ENCODE assay signal across 10 cellular contexts in genomic region chr19:17077447-17078028, GRCh38. TPM values are rescaled to one million over a fixed set of nuclear protein-coding genes. Genes with fewer than 3 reads are reported as not detected.
DNase-seq lines count a peak whose midpoint lies in the region; ATAC-seq and TF ChIP-seq lines count a peak whose summit lies in the region.
"Had no signal": no experiment of that assay in that cellular context is flagged by ENCODE, and none has a peak within 500 bp of the region (broad histone marks: within the 10 kb centered on the region; RNA-seq: fewer than 3 reads in every experiment).

No MANE protein-coding gene starts in this region.

- no peak overlapping the region for H2AFZ ChIP-seq in SK-N-SH (ENCODE audit: low read depth)

- peak overlapping the region; percentile 98 for H3K4me3 Mint-ChIP-seq in WTC11
- peak overlapping the region; percentile 92 to 100 for H3K4me3 Mint-ChIP-seq in stimulated activated naive CD8-positive, alpha-beta T cell treated with anti-CD3 and anti-CD28 coated beads, Interleukin-15, amount 100 ng/mL, for 72 hours

- 92% methylated on average over 16 of the region's 17 CpGs for WGBS in SK-N-SH (ENCODE audit: low lambda C conversion rate)

- H4K20me1 ChIP-seq in SK-N-SH (ENCODE audit: insufficient read depth): peaks cover 30% of the 10 kb centered on the region

- no peaks in the 10 kb centered on the region for H3K36me3 ChIP-seq in SK-N-SH (replicated peaks in 1 of 2; ENCODE audit: control insufficient read depth in 1 of 2, insufficient read depth in 2 of 2, low read length in 1 of 2)

- TF ChIP-seq CTCF in SK-N-SH (IDR thresholded peaks at IDR 0.05) (no peak), WTC11 (IDR thresholded peaks at IDR 0.05) (no peak), fibroblast of villous mesenchyme (IDR thresholded peaks at IDR 0.05; ENCODE audit: insufficient read depth, low read depth, low read length) (no peak)

- H3F3A ChIP-seq in SK-N-SH (replicated peaks; ENCODE audit: insufficient read depth): peaks cover 32% of the 10 kb centered on the region

- no peak for DNase-seq in SK-N-SH
- no peak for DNase-seq in WTC11 (ENCODE audit: low spot score)
- DNase-seq in fibroblast of villous mesenchyme (ENCODE audit: low read depth): no peak
- DNase-seq in stimulated activated naive CD8-positive, alpha-beta T cell treated with anti-CD3 and anti-CD28 coated beads, Interleukin-15, amount 100 ng/mL, for 72 hours: no peak
- no peak for DNase-seq in stimulated activated CD4-positive, alpha-beta T cell treated with anti-CD3 and anti-CD28 coated beads, Interleukin-12 subunit alpha, Interleukin-12 subunit beta, amount 100 ng/mL, for 4 hours
- DNase-seq in midbrain (lab: John Stamatoyannopoulos, UW): no peak

- no peak for ATAC-seq in SK-N-SH treated with all-trans-retinoic acid at 6 μM for 48 hours
- ATAC-seq in WTC11: no peak
- ATAC-seq in stimulated activated naive CD8-positive, alpha-beta T cell treated with anti-CD3 and anti-CD28 coated beads, Interleukin-15, amount 100 ng/mL, for 72 hours: no peak
- ATAC-seq in HG03280 (IDR thresholded peaks at IDR 0.05; ENCODE audit: unreplicated experiment): no peak
- ATAC-seq: left lung had no signal

- peak overlapping the region; percentile 93; the same call in 1 of the 2 replicates for H3K9ac ChIP-seq in SK-N-SH

- H3K4me3 ChIP-seq in SK-N-SH (ENCODE audit: low read depth in 2 of 2, low read length in 1 of 2) (peak overlapping the region; percentile 59 to 77; a peak in 2 of 4 replicates), fibroblast of villous mesenchyme (ENCODE audit: low read depth, low read length) (peak overlapping the region; percentile 97)

- POLR2A ChIA-PET in SK-N-SH (lab: Yijun Ruan, JAX) (no interaction called here), WTC11 (lab: Charles Lee) (no interaction called here)

- peak overlapping the region; percentile 98 for H3K4me2 ChIP-seq in SK-N-SH

- peaks cover 59% of the 10 kb centered on the region for H3K4me1 Mint-ChIP-seq in WTC11
- peaks cover 86% of the 10 kb centered on the region for H3K4me1 Mint-ChIP-seq in stimulated activated naive CD8-positive, alpha-beta T cell treated with anti-CD3 and anti-CD28 coated beads, Interleukin-15, amount 100 ng/mL, for 72 hours

- no peaks in the 10 kb centered on the region for H3K9me2 ChIP-seq in SK-N-SH

- H3K4me1 ChIP-seq in SK-N-SH (ENCODE audit: control insufficient read depth in 1 of 2, insufficient read depth in 2 of 2, low read depth in 1 of 2, low read length in 1 of 2): peaks cover 21 to 39% of the 10 kb centered on the region in 2 experiments; a peak in 2 of 4 replicates

- TF ChIP-seq RAD21 in SK-N-SH (IDR thresholded peaks at IDR 0.05; ENCODE audit: low read length): no peak

- no peaks in the 10 kb centered on the region for H3K9me3 ChIP-seq in SK-N-SH
- H3K9me3 ChIP-seq: left lung had no signal

- CTCF ChIA-PET in SK-N-SH (lab: Yijun Ruan, JAX) (interaction anchor here (1.0 to 1.4 kb wide), 2 partner anchors 8 to 150 kb away, joined by 3 to 5 read pairs; no protein-coding TSS in a partner anchor), WTC11 (lab: Charles Lee) (no interaction called here)

- peaks cover 2% of the 10 kb centered on the region; the same call in 1 of the 2 replicates for H3K27me3 Mint-ChIP-seq in WTC11 (ENCODE audit: low read depth)
- H3K27me3 Mint-ChIP-seq in stimulated activated naive CD8-positive, alpha-beta T cell treated with anti-CD3 and anti-CD28 coated beads, Interleukin-15, amount 100 ng/mL, for 72 hours: no peaks in the 10 kb centered on the region

- H3K27ac ChIP-seq in SK-N-SH (ENCODE audit: low read depth in 2 of 2, low read length in 1 of 2): peak overlapping the region in 1 of 2 experiments; percentile 100; a peak in 2 of 4 replicates
- H3K27ac ChIP-seq: 22Rv1 had no signal

- H3K27ac Mint-ChIP-seq in WTC11: peak overlapping the region; percentile 2; the same call in 1 of the 2 replicates
- no peak overlapping the region for H3K27ac Mint-ChIP-seq in stimulated activated naive CD8-positive, alpha-beta T cell treated with anti-CD3 and anti-CD28 coated beads, Interleukin-15, amount 100 ng/mL, for 72 hours

- H3K79me2 ChIP-seq in SK-N-SH (ENCODE audit: insufficient read depth): peaks cover 88% of the 10 kb centered on the region

- no peak for TF ChIP-seq EP300 in SK-N-SH (IDR thresholded peaks at IDR 0.05; ENCODE audit: borderline replicate concordance in 1 of 2, low read depth in 1 of 2, low read length in 1 of 2)

- H3K27me3 ChIP-seq in SK-N-SH (ENCODE audit: insufficient read depth): no peaks in the 10 kb centered on the region
- H3K27me3 ChIP-seq: left lung had no signal

- peaks cover 7% of the 10 kb centered on the region for H3K36me3 Mint-ChIP-seq in WTC11

- no peaks in the 10 kb centered on the region for H3K9me3 Mint-ChIP-seq in WTC11
- no peaks in the 10 kb centered on the region for H3K9me3 Mint-ChIP-seq in stimulated activated naive CD8-positive, alpha-beta T cell treated with anti-CD3 and anti-CD28 coated beads, Interleukin-15, amount 100 ng/mL, for 72 hours

TF ChIP-seq in SK-N-SH, 30 proteins besides CTCF, POLR2A, EP300 and RAD21 (continues in another document):
- no peak for TF ChIP-seq TAF1 (IDR thresholded peaks at IDR 0.05; ENCODE audit: borderline replicate concordance, low read depth, low read length)
- no peak for TF ChIP-seq ZBTB33 (IDR thresholded peaks at IDR 0.05; ENCODE audit: borderline replicate concordance, low read depth)

TF ChIP-seq in SK-N-SH treated with all-trans-retinoic acid at 6 μM for 48 hours, 23 proteins besides CTCF, POLR2A, EP300 and RAD21:
- TF ChIP-seq ZFP3 (CRISPR knock-in tag; IDR thresholded peaks at IDR 0.05) (no peak), RARB (CRISPR knock-in tag; IDR thresholded peaks at IDR 0.05) (no peak), ZFP30 (CRISPR knock-in tag; IDR thresholded peaks at IDR 0.05) (no peak), ZC3H10 (CRISPR knock-in tag; IDR thresholded peaks at IDR 0.05) (no peak), OSR1 (CRISPR knock-in tag; IDR thresholded peaks at IDR 0.05) (no peak), ISL1 (CRISPR knock-in tag; IDR thresholded peaks at IDR 0.05) (no peak), CREB5 (CRISPR knock-in tag; IDR thresholded peaks at IDR 0.05; ENCODE audit: low read depth) (no peak), ZNF565 (CRISPR knock-in tag; conservative IDR thresholded peaks at IDR 0.05; ENCODE audit: low read depth) (no peak), PPARA (CRISPR knock-in tag; IDR thresholded peaks at IDR 0.05; ENCODE audit: borderline replicate concordance) (no peak), TCF4 (CRISPR knock-in tag; IDR thresholded peaks at IDR 0.05; ENCODE audit: borderline replicate concordance) (no peak), GLIS3 (CRISPR knock-in tag; IDR thresholded peaks at IDR 0.05) (no peak), ZNF8 (CRISPR knock-in tag; IDR thresholded peaks at IDR 0.05) (no peak)

TF ChIP-seq in WTC11, 78 proteins besides CTCF, POLR2A, EP300 and RAD21:
- TF ChIP-seq NFYB (CRISPR knock-in tag; conservative IDR thresholded peaks at IDR 0.05; ENCODE audit: low read depth) (no peak), NR2C2 (CRISPR knock-in tag; IDR thresholded peaks at IDR 0.05) (no peak), KAT7 (CRISPR knock-in tag; IDR thresholded peaks at IDR 0.05; ENCODE audit: borderline replicate concordance) (no peak), ZNF263 (CRISPR knock-in tag; IDR thresholded peaks at IDR 0.05; ENCODE audit: low read depth) (no peak), SMAD3 (CRISPR knock-in tag; IDR thresholded peaks at IDR 0.05; ENCODE audit: borderline replicate concordance) (no peak), SOX15 (CRISPR knock-in tag; IDR thresholded peaks at IDR 0.05) (no peak), IRF2 (CRISPR knock-in tag; IDR thresholded peaks at IDR 0.05; ENCODE audit: borderline replicate concordance, low read depth) (no peak), ZNF121 (CRISPR knock-in tag; IDR thresholded peaks at IDR 0.05) (no peak), JAZF1 (CRISPR knock-in tag; IDR thresholded peaks at IDR 0.05) (no peak)

RNA-seq across cellular contexts. Expression of gene MYO9B, which starts 2.0 kb away (rescaled TPM):
- 28.4 and 37.6 TPM in 2 replicates for polyA plus RNA-seq in SK-N-SH (2012; rRNA removed)
- polyA plus RNA-seq in SK-N-SH (2012; cell fraction: cytosol; rRNA removed): 15.1 and 22.1 TPM in 2 replicates
- 120 and 128 TPM in 2 replicates for polyA plus RNA-seq in SK-N-SH (2012; cell fraction: nucleus; rRNA removed)
- total RNA-seq in WTC11 (2021): 70.3 to 94.3 TPM (median 73.4 TPM) in 3 replicates
- total RNA-seq in fibroblast of villous mesenchyme: 99.3 and 118 TPM in 2 replicates

RNA-seq across cellular contexts. Expression of gene HAUS8, which starts 2.3 kb away (rescaled TPM):
- 7.4 and 9.6 TPM in 2 replicates for polyA plus RNA-seq in SK-N-SH (2012; rRNA removed)
- polyA plus RNA-seq in SK-N-SH (2012; cell fraction: cytosol; rRNA removed): 7.0 and 8.5 TPM in 2 replicates
- 12.9 and 16.9 TPM in 2 replicates for polyA plus RNA-seq in SK-N-SH (2012; cell fraction: nucleus; rRNA removed)
- 27.9 to 29.9 TPM (median 29.7 TPM) in 3 replicates for total RNA-seq in WTC11 (2021)
- total RNA-seq in fibroblast of villous mesenchyme: 3.5 TPM in 2 replicates

RNA-seq across cellular contexts. Expression of gene CPAMD8, which starts 50.9 kb away (rescaled TPM):
- 1.0 and 1.2 TPM in 2 replicates for polyA plus RNA-seq in SK-N-SH (2012; rRNA removed)
- 0.45 and 0.62 TPM in 2 replicates for polyA plus RNA-seq in SK-N-SH (2012; cell fraction: cytosol; rRNA removed)
- 2.9 and 3.4 TPM in 2 replicates for polyA plus RNA-seq in SK-N-SH (2012; cell fraction: nucleus; rRNA removed)
- total RNA-seq in WTC11 (2021): 6.9 to 10.8 TPM (median 7.9 TPM) in 3 replicates
- 0.43 and 0.64 TPM in 2 replicates for total RNA-seq in fibroblast of villous mesenchyme
